In genomic region chr2:101805146-101806088, GRCh38 we compare ENCODE assay signal across 10 cellular contexts.
A peak's percentile ranks its signal among the peaks of the same experiment; 100 is the strongest.
DNase-seq lines count a peak whose midpoint lies in the region; ATAC-seq and TF ChIP-seq lines count a peak whose summit lies in the region.
"Had no signal": no experiment of that assay in that cellular context is flagged by ENCODE, and none has a peak within 500 bp of the region (broad histone marks: within the 10 kb centered on the region; RNA-seq: fewer than 3 reads in every experiment).

No MANE protein-coding gene starts in this region.

- peak overlapping the region; percentile 5 to 91 (median 47) for H3K27ac Mint-ChIP-seq in brain

- H3K9me3 ChIP-seq in A673 (ENCODE audit: low read depth, low read length, poor library complexity, severe bottlenecking) (no peaks in the 10 kb centered on the region), KOPT-K1 (ENCODE audit: insufficient read depth, low read length, poor library complexity, severe bottlenecking) (no peaks in the 10 kb centered on the region)
- H3K9me3 ChIP-seq: tibial nerve had no signal

- POLR2A ChIA-PET in A673 (lab: Charles Lee; ENCODE audit: low non-redundant PET): no interaction called here

- no peaks in the 10 kb centered on the region for H3K27me3 ChIP-seq in A673 (replicated peaks; ENCODE audit: insufficient read depth, low read depth, low read length, poor library complexity)
- H3K27me3 ChIP-seq: tibial nerve had no signal

- no TSS peak for BruUV-seq in A673 (replicated peaks; lab: Mats Ljungman, UMichigan)

- no peaks in the 10 kb centered on the region for H3K9me3 Mint-ChIP-seq in brain

- H3K36me3 ChIP-seq in A673 (ENCODE audit: insufficient read depth, low read length, poor library complexity, severe bottlenecking) (no peaks in the 10 kb centered on the region), KOPT-K1 (ENCODE audit: insufficient read depth, low read length) (no peaks in the 10 kb centered on the region)
- H3K36me3 ChIP-seq: tibial nerve had no signal

- H3K4me1 Mint-ChIP-seq in brain: peaks cover 96% of the 10 kb centered on the region

- H3K4me3 Mint-ChIP-seq in brain: peak overlapping the region in 4 of 5 experiments; percentile 3 to 20 (median 10)

- DNase-seq in A673 (ENCODE audit: low spot score) (peak; percentile 57), left lobe of liver (ENCODE audit: low spot score) (no peak), mesenteric fat pad (ENCODE audit: low spot score) (no peak)
- DNase-seq in effector CD8-positive, alpha-beta T cell (lab: John Stamatoyannopoulos, UW): no peak
- DNase-seq: effector CD4-positive, alpha-beta T cell had no signal

- ATAC-seq in left lobe of liver (peak; percentile 62), HG03108 (IDR thresholded peaks at IDR 0.05; ENCODE audit: unreplicated experiment) (no peak), HG02588 (IDR thresholded peaks at IDR 0.05; ENCODE audit: unreplicated experiment) (no peak)

- CTCF ChIA-PET in A673 (lab: Charles Lee): no interaction called here

- H3K36me3 Mint-ChIP-seq in brain: peaks cover 5% of the 10 kb centered on the region

- peak overlapping the region; percentile 10 for H3K4me3 ChIP-seq in A673 (ENCODE audit: low read depth, low read length, poor library complexity, severe bottlenecking)
- H3K4me3 ChIP-seq: tibial nerve had no signal

- intact Hi-C loops in A673 (cut with micrococcal nuclease; ENCODE audit: unreplicated experiment): no loop called here

- H3K27me3 Mint-ChIP-seq in brain: no peaks in the 10 kb centered on the region

- H3K27ac ChIP-seq in A673 (ENCODE audit: low read depth, low read length, poor library complexity, severe bottlenecking) (peak overlapping the region; percentile 76), KOPT-K1 (ENCODE audit: low read depth, low read length, poor library complexity, severe bottlenecking) (peak overlapping the region; percentile 42)

- TF ChIP-seq CTCF in A673 (conservative IDR thresholded peaks at IDR 0.05; ENCODE audit: low read depth, low read length) (no peak), brain (conservative IDR thresholded peaks at IDR 0.05) (no peak)

- H3K4me1 ChIP-seq in A673 (ENCODE audit: insufficient read depth, low read length, poor library complexity, severe bottlenecking): peaks cover 58% of the 10 kb centered on the region
